In the genomic region with DNA sequence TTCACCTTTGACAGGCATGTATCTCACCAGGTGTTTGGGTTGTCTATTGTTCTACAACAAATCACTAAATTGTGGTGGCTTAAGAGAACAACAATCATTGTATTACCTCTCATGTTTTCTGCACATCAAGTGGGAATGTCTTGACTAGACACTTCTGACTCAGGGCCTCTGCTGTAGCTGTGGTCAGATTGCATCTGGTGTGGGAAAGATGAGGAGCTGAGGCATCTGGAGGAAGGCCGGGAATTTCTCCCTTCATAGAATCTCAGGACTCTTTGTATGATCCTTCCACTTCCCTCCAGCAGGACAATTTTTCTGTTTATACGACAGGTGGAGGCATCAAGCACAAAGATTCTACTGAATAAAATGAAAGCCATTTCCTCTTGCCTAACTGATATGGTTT, we compare ENCODE assay signal across 27 cellular contexts.
A peak's percentile ranks its signal among the peaks of the same experiment; 100 is the strongest.
DNase-seq lines count a peak whose midpoint lies in the region; ATAC-seq lines count a peak whose summit lies in the region.
"Had no signal": no experiment of that assay in that cellular context is flagged by ENCODE, and none has a peak within 500 bp of the region (broad histone marks: within the 10 kb centered on the region; RNA-seq: fewer than 3 reads in every experiment).

No MANE protein-coding gene starts in this region.

- DNase-seq in ELR (ENCODE audit: low read depth) = peak; percentile 3
- peak; percentile 45 for DNase-seq in RPMI7951 (ENCODE audit: low read depth)
- peak; percentile 23 for DNase-seq in fibroblast of peridontal ligament (ENCODE audit: extremely low read depth)
- DNase-seq in renal cortical epithelial cell (ENCODE audit: low read depth) = peak; percentile 9
- DNase-seq in NCI-H1694 treated with DMSO at 0.1 percent for 48 hours (lab: John Stamatoyannopoulos, UW) = no peak
- no peak for DNase-seq in T-helper 1 cell
- DNase-seq in NCI-H187 treated with DMSO at 0.1 percent for 48 hours (lab: John Stamatoyannopoulos, UW) = no peak
- DNase-seq: activated CD4-positive, alpha-beta T cell treated with anti-CD3 and anti-CD28 coated beads, Interleukin-2, amount 50 U/mL, for 4 hours; activated CD4-positive, CD25-positive, alpha-beta regulatory T cell; activated gamma-delta T cell treated with Interleukin-2 at 50 U/mL for 16 hours; activated naive CD8-positive, alpha-beta T cell treated with anti-CD3 and anti-CD28 coated beads, Interleukin-2, amount 10 ng/mL, durations not matched to agents 7 days and 5 days; activated T-cell treated with anti-CD3 and anti-CD28 coated beads, Interleukin-2, amount 50 U/mL, for 48 hours; cerebellar nuclear complex; GDM1; glutamatergic neuron; midbrain; naive thymus-derived CD8-positive, alpha-beta T cell; NCI-H1048; NCI-H1694; NCI-H524 treated with DMSO at 0.1 percent for 48 hours; NK-92 treated with Interleukin-12 subunit alpha and Interleukin-12 subunit beta, amount 100 ng/mL, for 24 hours; nucleus accumbens; stimulated activated CD4-positive, alpha-beta T cell treated with anti-CD3 and anti-CD28 coated beads, Interleukin-15, amount 100 ng/mL, for 24 hours had no signal

- ATAC-seq in GM21576 (IDR thresholded peaks at IDR 0.05; ENCODE audit: unreplicated experiment) = no peak
- ATAC-seq: HCT116; naive thymus-derived CD8-positive, alpha-beta T cell; sciatic nerve; stimulated activated effector memory CD8-positive, alpha-beta T cell treated with anti-CD3 and anti-CD28 coated beads, Interleukin-12 subunit alpha, Interleukin-12 subunit beta, amount 100 ng/mL, for 72 hours had no signal

Comparison
In these comparisons a context has a peak if more than half of its experiments do, and no peak if none do; other contexts are left out.
1. DNase-seq: peak in ELR (single experiment), RPMI7951 (single experiment), fibroblast of peridontal ligament (single experiment) and renal cortical epithelial cell (single experiment); none in NCI-H1694 treated with DMSO at 0.1 percent for 48 hours (single experiment), T-helper 1 cell (0 of 5) and NCI-H187 treated with DMSO at 0.1 percent for 48 hours (single experiment).